8 cellular contexts compared by ENCODE assay signal in the genomic region with DNA sequence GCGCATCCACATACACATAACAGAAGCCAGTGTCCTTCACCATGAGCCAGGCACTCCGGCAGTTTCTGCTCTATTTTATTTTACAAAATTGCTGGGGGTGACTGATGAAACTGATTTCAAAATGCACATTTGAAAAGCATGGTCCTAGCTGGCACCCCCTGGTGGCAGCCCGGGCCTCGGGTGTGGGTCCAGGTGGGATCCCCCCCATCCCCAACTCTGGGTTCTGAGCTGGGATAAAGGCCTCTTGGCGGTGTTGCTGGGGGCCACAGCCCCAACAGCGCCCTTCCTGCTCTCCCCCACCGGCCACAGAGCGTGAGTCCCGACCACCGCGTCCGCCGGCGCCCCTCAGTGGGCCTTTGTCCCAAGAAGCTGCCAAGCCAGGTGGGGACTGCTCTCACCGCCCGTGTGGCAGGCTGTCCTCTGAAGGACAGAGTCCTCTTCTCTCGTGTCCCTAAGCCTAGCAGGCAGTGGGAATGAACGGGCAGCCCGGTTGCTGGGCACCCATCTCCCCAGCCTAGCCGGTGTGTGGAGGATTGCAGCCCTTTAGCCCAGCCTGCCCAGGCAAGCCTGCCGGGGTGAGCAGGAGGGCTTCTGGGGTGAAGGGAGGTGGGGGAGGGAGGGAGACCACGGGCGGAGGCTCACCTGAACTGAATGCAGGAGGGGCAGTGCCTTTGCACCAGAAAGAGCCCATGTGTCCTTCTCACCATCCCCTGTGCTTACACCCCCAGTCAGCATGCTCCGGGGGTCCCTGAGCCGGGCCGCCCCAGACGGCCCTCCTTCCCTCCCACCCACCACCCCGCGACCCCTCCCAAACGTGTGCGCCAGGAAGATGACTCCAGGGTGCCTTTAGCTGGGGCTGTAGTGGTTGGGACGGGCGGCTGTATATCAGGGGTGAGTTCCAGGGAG. TPM values are rescaled to one million over a fixed set of nuclear protein-coding genes. Genes with fewer than 3 reads are reported as not detected.
DNase-seq lines count a peak whose midpoint lies in the region; ATAC-seq, FAIRE-seq and TF ChIP-seq lines count a peak whose summit lies in the region.

No MANE protein-coding gene starts in this region.

- peaks cover 12% of the 10 kb centered on the region for H3K23me2 ChIP-seq in H9 (ENCODE audit: insufficient read length, low read depth, low read length, poor library complexity, severe bottlenecking)

- no peaks in the 10 kb centered on the region for H3K9me3 Mint-ChIP-seq in H9
- no peaks in the 10 kb centered on the region for H3K9me3 Mint-ChIP-seq in T-helper 2 cell treated with Interferon-gamma antibody and Interleukin-4, amounts not matched to agents 5 μg/mL and 100 μg/mL, for 36 hours

- H3K14ac ChIP-seq in H9 (ENCODE audit: insufficient read depth, low read length), result no peak overlapping the region

- H2BK120ac ChIP-seq in H9 (ENCODE audit: low read depth, low read length, poor library complexity, severe bottlenecking), result no peak overlapping the region

- BruUV-seq in mammary epithelial cell (replicated peaks; lab: Mats Ljungman, UMichigan), result no TSS peak

- no peak overlapping the region for H2BK12ac ChIP-seq in H9 (ENCODE audit: insufficient read length, low read depth, low read length)

- H2AFZ ChIP-seq in H9 (ENCODE audit: low read length) (no peak overlapping the region), mammary epithelial cell (ENCODE audit: low read depth, low read length) (peak overlapping the region; percentile 77)

- H3K9ac ChIP-seq in H9 (ENCODE audit: extremely low read depth, insufficient read length, low read length), result no peak overlapping the region
- H3K9ac ChIP-seq in mammary epithelial cell (ENCODE audit: insufficient read depth, low read length), result no peak overlapping the region

- CTCF ChIA-PET in mammary epithelial cell (lab: Charles Lee; ENCODE audit: low non-redundant PET), result interaction anchor here (0.7 kb wide), 1 partner anchor 401 kb away, joined by 3 read pairs; no protein-coding TSS in a partner anchor

- H3K36me3 Mint-ChIP-seq in H9 (ENCODE audit: insufficient read depth in 1 of 3, low read depth in 3 of 3), result peaks cover 0 to 2% (median 0%) of the 10 kb centered on the region in 3 experiments; a peak in 1 of 7 replicates
- H3K36me3 Mint-ChIP-seq in T-helper 2 cell treated with Interferon-gamma antibody and Interleukin-4, amounts not matched to agents 5 μg/mL and 100 μg/mL, for 36 hours (ENCODE audit: low read depth), result peaks cover 7% of the 10 kb centered on the region

- WGBS in H9 (ENCODE audit: extremely low coverage, insufficient read length, low lambda C conversion rate), result no CpG with 5 or more reads among the region's 33 CpGs
- 27% methylated on average over 20 of the region's 33 CpGs for WGBS in mammary epithelial cell (ENCODE audit: low coverage, missing lambda C conversion rate)

- H4K5ac ChIP-seq in H9 (ENCODE audit: insufficient read length, low read depth, low read length), result no peak overlapping the region

- FAIRE-seq in frontal cortex (lab: Jason Lieb, UNC), result no peak

- H2BK5ac ChIP-seq in H9 (ENCODE audit: insufficient read length, low read length), result no peak overlapping the region

- H3K4me2 ChIP-seq in H9 (ENCODE audit: insufficient read depth, insufficient read length, low read length), result peak overlapping the region; percentile 48
- H3K4me2 ChIP-seq in mammary epithelial cell (ENCODE audit: insufficient read depth, low read depth, low read length), result peak overlapping the region; percentile 95

- H4K91ac ChIP-seq in H9 (ENCODE audit: insufficient read length, low read depth, low read length), result no peak overlapping the region

- no peak overlapping the region for H2BK20ac ChIP-seq in H9 (ENCODE audit: low read depth, low read length, poor library complexity, severe bottlenecking)

- peak overlapping the region; percentile 39 to 55 (median 46) for H3K4me3 ChIP-seq in mammary epithelial cell (replicated peaks in 1 of 3; ENCODE audit: insufficient read depth in 1 of 3, low read depth in 2 of 3, low read length in 3 of 3)
- peak overlapping the region; percentile 38 to 72 for H3K4me3 ChIP-seq in left lung

- no peak overlapping the region for H3K23ac ChIP-seq in H9 (ENCODE audit: insufficient read length, low read depth, low read length)

- H3T11ph ChIP-seq in H9 (ENCODE audit: low read length), result no peak overlapping the region

- H3K9me3 ChIP-seq in H9 (ENCODE audit: control insufficient read depth, low read depth, low read length) (no peaks in the 10 kb centered on the region), mammary epithelial cell (replicated peaks; ENCODE audit: insufficient read depth, low read length) (no peaks in the 10 kb centered on the region), left lung (no peaks in the 10 kb centered on the region)

- H3K79me2 ChIP-seq in H9 (ENCODE audit: insufficient read depth, low read length) (no peaks in the 10 kb centered on the region), mammary epithelial cell (ENCODE audit: insufficient read depth, low read length) (no peaks in the 10 kb centered on the region)

- in situ Hi-C loops in mammary epithelial cell (cut with MboI; ENCODE audit: low sequenced_read_pairs in 2 of 2), result no loop called here

- H2BK15ac ChIP-seq in H9 (ENCODE audit: low read depth, low read length), result no peak overlapping the region

- H3K27ac Mint-ChIP-seq in H9, result no peak overlapping the region; a peak in 1 of 7 replicates
- H3K27ac Mint-ChIP-seq in T-helper 2 cell treated with Interferon-gamma antibody and Interleukin-4, amounts not matched to agents 5 μg/mL and 100 μg/mL, for 36 hours, result no peak overlapping the region

- dilution Hi-C loops in mammary epithelial cell (cut with HindIII; ENCODE audit: low sequenced_read_pairs), result no loop called here

- no peaks in the 10 kb centered on the region for H3K79me1 ChIP-seq in H9 (ENCODE audit: insufficient read depth, low read depth, low read length, poor library complexity, severe bottlenecking)

- no peak overlapping the region for H3K18ac ChIP-seq in H9 (ENCODE audit: insufficient read length, low read depth, low read length)

- TF ChIP-seq CTCF in 22Rv1 (IDR thresholded peaks at IDR 0.05) (peak; percentile 47), H9 (conservative IDR thresholded peaks at IDR 0.05) (peak; percentile 70), mammary epithelial cell (conservative IDR thresholded peaks at IDR 0.05 in 1 of 2, IDR thresholded peaks at IDR 0.05 in 1 of 2; ENCODE audit: extremely low read depth in 1 of 2, insufficient read depth in 1 of 2, low read depth in 1 of 2, low read length in 2 of 2) (peak; percentile 36 to 66), left lung (IDR thresholded peaks at IDR 0.05) (peak; percentile 39 to 53)

- H3K4me1 ChIP-seq in H9 (ENCODE audit: insufficient read depth, low read length) (no peaks in the 10 kb centered on the region), mammary epithelial cell (ENCODE audit: insufficient read depth, low read length) (peaks cover 17% of the 10 kb centered on the region), left lung (peaks cover 14 to 50% of the 10 kb centered on the region in 2 donors)

- intact Hi-C loops in mammary epithelial cell (cut with micrococcal nuclease) (loop anchor here (1.0 to 5.0 kb wide), 2 partner anchors 22 to 233 kb away; a partner anchor contains a TSS), left lung (cut with DNase I) (no loop called here)

- H3K36me3 ChIP-seq in mammary epithelial cell (ENCODE audit: insufficient read depth, low read length), result no peaks in the 10 kb centered on the region
- H3K36me3 ChIP-seq in left lung, result no peaks in the 10 kb centered on the region

- H3K27me3 Mint-ChIP-seq in H9 (ENCODE audit: low read depth), result peaks cover 33% of the 10 kb centered on the region
- H3K27me3 Mint-ChIP-seq in T-helper 2 cell treated with Interferon-gamma antibody and Interleukin-4, amounts not matched to agents 5 μg/mL and 100 μg/mL, for 36 hours (ENCODE audit: low read depth), result no peaks in the 10 kb centered on the region

- peaks cover 19 to 26% of the 10 kb centered on the region in 2 experiments for H3K4me1 Mint-ChIP-seq in H9
- peaks cover 26% of the 10 kb centered on the region for H3K4me1 Mint-ChIP-seq in T-helper 2 cell treated with Interferon-gamma antibody and Interleukin-4, amounts not matched to agents 5 μg/mL and 100 μg/mL, for 36 hours (ENCODE audit: low read depth)

- H3K56ac ChIP-seq in H9 (ENCODE audit: insufficient read length, low read depth, low read length), result no peak overlapping the region

- H3K4me3 Mint-ChIP-seq in H9, result peak overlapping the region; percentile 75 to 83
- peak overlapping the region; percentile 77 for H3K4me3 Mint-ChIP-seq in T-helper 2 cell treated with Interferon-gamma antibody and Interleukin-4, amounts not matched to agents 5 μg/mL and 100 μg/mL, for 36 hours

- DNase-seq in H9 (no peak), mammary epithelial cell (peak; percentile 25), left lung (peak in 1 of 2 donors; percentile 80), frontal cortex (ENCODE audit: low spot score in 2 of 2) (no peak)
- DNase-seq in T-helper 2 cell treated with Interferon-gamma antibody and Interleukin-4, amounts not matched to agents 5 μg/mL and 100 μg/mL, for 36 hours (ENCODE audit: low spot score), result no peak
- DNase-seq in stimulated activated CD8-positive, alpha-beta memory T cell treated with anti-CD3 and anti-CD28 coated beads, Interleukin-4, amount 100 ng/mL, for 48 hours, result peak; percentile 85

- H3K27me3 ChIP-seq in H9 (ENCODE audit: insufficient read depth, low read length), result no peaks in the 10 kb centered on the region; the same call in 1 of the 2 replicates
- H3K27me3 ChIP-seq in mammary epithelial cell (ENCODE audit: insufficient read depth, low read length), result no peaks in the 10 kb centered on the region
- H3K27me3 ChIP-seq in left lung, result peaks cover 3 to 93% of the 10 kb centered on the region in 2 donors

- no peak overlapping the region for H4K8ac ChIP-seq in H9 (replicated peaks; ENCODE audit: insufficient read length, low read depth, low read length)

- H3K4ac ChIP-seq in H9 (ENCODE audit: low read depth, low read length), result no peak overlapping the region

- H3K27ac ChIP-seq in 22Rv1 (no peak overlapping the region), H9 (ENCODE audit: insufficient read length, low read depth, low read length) (no peak overlapping the region), mammary epithelial cell (ENCODE audit: insufficient read depth, low read depth, low read length) (no peak overlapping the region), left lung (peak overlapping the region in 1 of 2 donors; percentile 61)

- H2AK5ac ChIP-seq in H9 (ENCODE audit: insufficient read length, low read length), result no peak overlapping the region

- no peaks in the 10 kb centered on the region for H4K20me1 ChIP-seq in H9 (ENCODE audit: control insufficient read depth, insufficient read depth, insufficient read length)
- no peaks in the 10 kb centered on the region for H4K20me1 ChIP-seq in mammary epithelial cell (ENCODE audit: insufficient read depth, low read length)

- ATAC-seq in left lung (peak; percentile 4), GM18867 (IDR thresholded peaks at IDR 0.05; ENCODE audit: unreplicated experiment) (no peak)

RNA-seq across cellular contexts. Expression of a gene that starts 0.9 kb away (rescaled TPM):
- 3.2 and 3.7 TPM in 2 replicates for total RNA-seq in H9 (2021)
- total RNA-seq in mammary epithelial cell, result not detected
- 0.07 TPM for polyA plus RNA-seq in mammary epithelial cell
- polyA minus RNA-seq in mammary epithelial cell, result not detected
- 1 to 10 TPM; 1.9 to 2.3 TPM for total RNA-seq in left lung
- total RNA-seq in frontal cortex, result not detected

RNA-seq across cellular contexts. Expression of a gene that starts 20.8 kb away (rescaled TPM):
- total RNA-seq in H9 (2021), result 22.3 and 26.5 TPM in 2 replicates
- total RNA-seq in mammary epithelial cell, result 10 to 100 TPM in 1 of 2 donors, 1 to 10 TPM in 1; 9.8 to 11.2 TPM
- 5.1 TPM for polyA plus RNA-seq in mammary epithelial cell
- polyA minus RNA-seq in mammary epithelial cell, result 1.7 TPM
- 10 to 100 TPM; 28.4 to 54.0 TPM for total RNA-seq in left lung
- 10.2 TPM for total RNA-seq in frontal cortex

RNA-seq across cellular contexts. Expression of a gene that starts 20.9 kb away (rescaled TPM):
- 31.5 and 32.8 TPM in 2 replicates for total RNA-seq in H9 (2021)
- total RNA-seq in mammary epithelial cell, result 10 to 100 TPM; 13.2 to 26.5 TPM
- 12.8 TPM for polyA plus RNA-seq in mammary epithelial cell
- 12.3 TPM for polyA minus RNA-seq in mammary epithelial cell
- total RNA-seq in left lung, result 10 to 100 TPM; 15.4 to 19.8 TPM
- 15.1 TPM for total RNA-seq in frontal cortex

RNA-seq across cellular contexts. Expression of a gene that starts 22.5 kb away (rescaled TPM):
- total RNA-seq in H9 (2021), result 53.2 and 57.1 TPM in 2 replicates
- total RNA-seq in mammary epithelial cell, result 100 to 1,000 TPM in 1 of 2 donors, 10 to 100 TPM in 1; 57.7 to 171 TPM
- 136 TPM for polyA plus RNA-seq in mammary epithelial cell
- 54.3 TPM for polyA minus RNA-seq in mammary epithelial cell
- total RNA-seq in left lung, result 100 to 1,000 TPM in 1 of 2 donors, 10 to 100 TPM in 1; 66.3 to 154 TPM
- total RNA-seq in frontal cortex, result 66.0 TPM

RNA-seq across cellular contexts. Expression of a gene that starts 34.6 kb away (rescaled TPM):
- total RNA-seq in H9 (2021) (153 and 160 TPM in 2 replicates), mammary epithelial cell (10 to 100 TPM in 1 of 2 donors, 1 to 10 TPM in 1; 2.5 to 20.3 TPM), left lung (100 to 1,000 TPM; 243 to 396 TPM), frontal cortex (24.9 TPM)
- polyA plus RNA-seq in mammary epithelial cell, result 2.1 TPM
- polyA minus RNA-seq in mammary epithelial cell, result 3.1 TPM

Comparison
In these comparisons a context has a peak if more than half of its experiments do, and no peak if none do; other contexts are left out.
1. DNase-seq: peak in mammary epithelial cell (single experiment) and stimulated activated CD8-positive, alpha-beta memory T cell treated with anti-CD3 and anti-CD28 coated beads, Interleukin-4, amount 100 ng/mL, for 48 hours (single experiment); none in H9 (single experiment), T-helper 2 cell treated with Interferon-gamma antibody and Interleukin-4, amounts not matched to agents 5 μg/mL and 100 μg/mL, for 36 hours (single experiment) and frontal cortex (0 of 2).
2. Peak in every context shown above with its lines, with median percentiles within 50 percentile points of each other: CTCF ChIP-seq.